ENCODE assay signal across 20 cellular contexts in the genomic region with DNA sequence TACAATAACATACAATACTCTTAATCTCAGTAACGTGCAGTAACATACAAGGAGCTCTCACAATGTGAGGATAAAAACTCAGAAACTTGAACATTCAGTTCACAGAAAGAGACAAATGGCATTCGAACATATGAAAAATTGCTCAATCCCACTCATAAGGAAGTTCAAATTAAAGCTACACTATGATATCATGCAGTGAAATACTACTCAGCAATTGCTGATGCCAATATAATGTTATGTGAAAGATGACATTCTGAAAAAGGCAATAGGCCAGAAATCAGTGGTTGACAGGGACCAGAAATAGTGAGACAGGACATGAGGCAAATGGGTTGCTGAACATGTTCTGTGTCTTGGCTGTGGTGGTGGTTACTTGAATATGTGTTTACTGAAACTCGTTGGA. TPM values are rescaled to one million over a fixed set of nuclear protein-coding genes. Genes with fewer than 3 reads are reported as not detected.
DNase-seq lines count a peak whose midpoint lies in the region; ATAC-seq and TF ChIP-seq lines count a peak whose summit lies in the region.
"Had no signal": no experiment of that assay in that cellular context is flagged by ENCODE, and none has a peak within 500 bp of the region (broad histone marks: within the 10 kb centered on the region; RNA-seq: fewer than 3 reads in every experiment).

No MANE protein-coding gene starts in this region.

- no peaks in the 10 kb centered on the region for H3K27me3 ChIP-seq in psoas muscle (ENCODE audit: insufficient read depth in 3 of 3, low read length in 2 of 3)
- H3K27me3 ChIP-seq: adrenal gland, cardiac muscle cell, MG63 had no signal

- H3K9me3 ChIP-seq in psoas muscle = no peaks in the 10 kb centered on the region
- H3K9me3 ChIP-seq: adrenal gland, HAP-1 had no signal

- intact Hi-C loops in psoas muscle (cut with DNase I) = no loop called here

- ATAC-seq in psoas muscle (peak in 2 of 4 donors; percentile 23 to 54), GM21576 (IDR thresholded peaks at IDR 0.05; ENCODE audit: unreplicated experiment) (no peak)
- ATAC-seq: activated CD8-positive, alpha-beta T cell treated with anti-CD3 and anti-CD28 coated beads, Interleukin-2, amount 10 ng/mL, durations not matched to agents 7 days and 5 days had no signal

- TF ChIP-seq CTCF in psoas muscle (IDR thresholded peaks at IDR 0.05) = no peak

- H3K4me1 ChIP-seq in psoas muscle = peaks cover 10% of the 10 kb centered on the region
- H3K4me1 ChIP-seq: HAP-1 had no signal

- no peak overlapping the region for H3K4me3 ChIP-seq in psoas muscle
- H3K4me3 ChIP-seq: adrenal gland, cardiac muscle cell, HAP-1, MG63 had no signal

- H3K36me3 ChIP-seq in psoas muscle (ENCODE audit: insufficient read depth in 1 of 2, low read depth in 1 of 2) = no peaks in the 10 kb centered on the region
- H3K36me3 ChIP-seq: adrenal gland, cardiac muscle cell, HAP-1, MG63 had no signal

- WGBS in psoas muscle, 3 donors = 58 to 88% (median 75%) methylated on average over 3 of the region's 3 CpGs

- peak overlapping the region; percentile 19 for H3K27ac ChIP-seq in psoas muscle
- H3K27ac ChIP-seq: adrenal gland, cardiac muscle cell, epithelial cell of prostate had no signal

- DNase-seq in CD1c-positive myeloid dendritic cell (ENCODE audit: extremely low spot score) (peak; percentile 47), MV-4-11 (lab: John Stamatoyannopoulos, UW) (peak; percentile 29), fibroblast of gingiva (ENCODE audit: low read depth) (peak; percentile 33), psoas muscle (no peak), RKO (ENCODE audit: low spot score) (no peak)
- no peak for DNase-seq in stimulated activated CD4-positive, alpha-beta T cell treated with anti-CD3 and anti-CD28 coated beads, Interleukin-15, amount 100 ng/mL, for 24 hours
- DNase-seq: activated CD4-positive, alpha-beta T cell treated with anti-CD3 and anti-CD28 coated beads for 1 hour; activated CD8-positive, alpha-beta T cell treated with anti-CD3 and anti-CD28 coated beads, Interleukin-2, amount 10 ng/mL, durations not matched to agents 7 days and 5 days; activated gamma-delta T cell treated with Interleukin-2 at 50 U/mL for 16 hours; CD4-positive, CD25-positive, alpha-beta regulatory T cell; kidney glomerular epithelial cell; MG63; NCI-H146; NCI-H510A treated with DMSO at 0.1 percent for 48 hours; stimulated activated CD4-positive, alpha-beta T cell treated with anti-CD3 and anti-CD28 coated beads, Interleukin-12 subunit alpha, Interleukin-12 subunit beta, amount 100 ng/mL, for 4 hours had no signal

RNA-seq across cellular contexts. Expression of a gene that starts 33.7 kb away (rescaled TPM):
- 10 to 100 TPM; 29.9 to 54.5 (median 33.9) TPM for total RNA-seq in psoas muscle
- 10 to 100 TPM; 14.8 to 29.2 (median 23.6) TPM for polyA plus RNA-seq in psoas muscle

Comparison
In these comparisons a context has a peak if more than half of its experiments do, and no peak if none do; other contexts are left out.
1. DNase-seq: peak in CD1c-positive myeloid dendritic cell (single experiment), MV-4-11 (single experiment) and fibroblast of gingiva (single experiment); none in psoas muscle (0 of 2), stimulated activated CD4-positive, alpha-beta T cell treated with anti-CD3 and anti-CD28 coated beads, Interleukin-15, amount 100 ng/mL, for 24 hours (single experiment) and RKO (single experiment).